In the genomic region with DNA sequence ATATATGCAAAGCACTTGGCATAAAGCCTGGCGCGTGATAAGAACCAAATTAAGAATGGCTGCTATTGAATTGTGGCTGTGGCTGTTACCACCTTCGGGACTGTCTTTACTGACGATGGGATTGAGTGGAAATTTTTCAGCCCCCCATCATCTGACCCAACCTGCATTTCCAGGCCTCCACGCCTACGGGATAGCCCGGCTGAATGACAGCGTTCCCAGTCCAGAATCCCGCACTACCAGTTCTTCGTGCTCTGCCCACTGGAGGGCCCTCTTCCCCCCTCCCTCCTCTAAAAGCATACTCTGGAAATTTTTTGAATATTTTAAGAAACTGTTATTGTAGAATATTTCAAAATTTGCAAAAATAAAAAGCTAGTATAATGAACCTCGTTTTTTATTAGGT, we compare ENCODE assay signal across 11 cellular contexts. TPM values are rescaled to one million over a fixed set of nuclear protein-coding genes. Genes with fewer than 3 reads are reported as not detected.
"Had no signal": no experiment of that assay in that cellular context is flagged by ENCODE, and none has a peak within 500 bp of the region (broad histone marks: within the 10 kb centered on the region; RNA-seq: fewer than 3 reads in every experiment).

No MANE protein-coding gene starts in this region.

- FAIRE-seq: kidney, small intestine had no signal

- H3K27ac ChIP-seq: esophagus muscularis mucosa, gastroesophageal sphincter, neutrophil, thoracic aorta had no signal

- H3K36me3 ChIP-seq: esophagus muscularis mucosa, gastroesophageal sphincter, neutrophil, thoracic aorta had no signal

- DNase-seq: activated CD4-positive, alpha-beta T cell treated with anti-CD3 and anti-CD28 coated beads, Interleukin-2, amount 50 U/mL, for 48 hours; effector CD8-positive, alpha-beta T cell; kidney; small intestine had no signal

- ATAC-seq: gastroesophageal sphincter; stimulated activated memory B cell treated with anti-CD40 and anti-IgM and Interleukin-4, amounts not matched to agents 10 μg/mL and 1 μg/mL and 100 μg/mL, for 72 hours; WTC11 had no signal

- H3K4me1 ChIP-seq: esophagus muscularis mucosa, gastroesophageal sphincter had no signal

- H3K4me3 ChIP-seq: esophagus muscularis mucosa, gastroesophageal sphincter, lung, thoracic aorta had no signal

- H3K9me3 ChIP-seq: esophagus muscularis mucosa, gastroesophageal sphincter, neutrophil, thoracic aorta had no signal

RNA-seq across cellular contexts. Expression of gene KRTDAP, which starts 11.0 kb away (rescaled TPM):
- total RNA-seq: esophagus muscularis mucosa, gastroesophageal sphincter, kidney, lung had no signal
- polyA plus RNA-seq: small intestine had no signal

RNA-seq across cellular contexts. Expression of gene FFAR2, which starts 31.2 kb away (rescaled TPM):
- total RNA-seq: WTC11 had no signal

RNA-seq across cellular contexts. Expression of gene SBSN, which starts 48.8 kb away (rescaled TPM):
- total RNA-seq: esophagus muscularis mucosa, kidney had no signal

RNA-seq across cellular contexts. Expression of gene GAPDHS, which starts 54.0 kb away (rescaled TPM):
- total RNA-seq: esophagus muscularis mucosa, gastroesophageal sphincter, kidney, lung, thoracic aorta had no signal
- polyA plus RNA-seq: lung, small intestine had no signal
